In genomic region chr5:171387970-171388815, GRCh38 we compare ENCODE assay signal across 8 cellular contexts. TPM values are rescaled to one million over a fixed set of nuclear protein-coding genes. Genes with fewer than 3 reads are reported as not detected.
DNase-seq lines count a peak whose midpoint lies in the region; ATAC-seq and TF ChIP-seq lines count a peak whose summit lies in the region.

No MANE protein-coding gene starts in this region.

- H3K9me3 ChIP-seq in NT2/D1 (ENCODE audit: insufficient read depth, low read length) (no peaks in the 10 kb centered on the region), mucosa of descending colon (no peaks in the 10 kb centered on the region)

- no peaks in the 10 kb centered on the region for H3K27me3 ChIP-seq in NT2/D1 (ENCODE audit: insufficient read depth, insufficient read length)

- peak; percentile 53 to 55 for DNase-seq in AML-193 (lab: John Stamatoyannopoulos, UW)
- DNase-seq in NT2/D1 (ENCODE audit: low read depth, low spot score) = no peak
- peak; percentile 93 for DNase-seq in activated CD8-positive, alpha-beta memory T cell treated with anti-CD3 and anti-CD28 coated beads, Interleukin-2, amount 50 U/mL, for 48 hours
- peak; percentile 38 for DNase-seq in epidermal melanocyte (ENCODE audit: insufficient read length, low spot score)
- DNase-seq in mucosa of descending colon = peak; percentile 84 to 91 (median 86)
- peak; percentile 68 to 69 for DNase-seq in stimulated activated CD8-positive, alpha-beta memory T cell treated with anti-CD3 and anti-CD28 coated beads, Interleukin-4, amount 100 ng/mL, for 1 hour (ENCODE audit: low read depth in 2 of 2, low spot score in 1 of 2)

- H3K4me1 ChIP-seq in NT2/D1 (ENCODE audit: insufficient read depth, insufficient read length) (peaks cover 2% of the 10 kb centered on the region), mucosa of descending colon (ENCODE audit: low read depth) (peaks cover 18% of the 10 kb centered on the region)

- no peak for TF ChIP-seq CTCF in mucosa of descending colon (IDR thresholded peaks at IDR 0.05)

- H3K4me3 ChIP-seq in NT2/D1 (ENCODE audit: insufficient read length, low read depth) (peak overlapping the region; percentile 95), mucosa of descending colon (peak overlapping the region; percentile 91)

- peaks cover 52% of the 10 kb centered on the region for H3K36me3 ChIP-seq in NT2/D1 (ENCODE audit: insufficient read depth, insufficient read length, low read length)
- H3K36me3 ChIP-seq in mucosa of descending colon (ENCODE audit: low read depth) = peaks cover 5% of the 10 kb centered on the region

- peak overlapping the region; percentile 97 for H3K9ac ChIP-seq in NT2/D1 (ENCODE audit: insufficient read length, low read depth)

- ATAC-seq in GM19025 (IDR thresholded peaks at IDR 0.05; ENCODE audit: low read depth, unreplicated experiment) (peak; percentile 25), HG03196 (IDR thresholded peaks at IDR 0.05; ENCODE audit: unreplicated experiment) (peak; percentile 33), mucosa of descending colon (peak; percentile 71)

- intact Hi-C loops in mucosa of descending colon (cut with DNase I, micrococcal nuclease) = no loop called here

RNA-seq across cellular contexts. Expression of gene NPM1, which starts 0.5 kb away (rescaled TPM):
- total RNA-seq in mucosa of descending colon = 100 to 1,000 TPM; 404 to 623 (median 596) TPM

RNA-seq across cellular contexts. Expression of gene FGF18, which starts 31.3 kb away (rescaled TPM):
- under 1 TPM in 2 of 3 donors, not detected in 1; 0.16 to 0.63 TPM for total RNA-seq in mucosa of descending colon
